18 cellular contexts compared by ENCODE assay signal in the genomic region with DNA sequence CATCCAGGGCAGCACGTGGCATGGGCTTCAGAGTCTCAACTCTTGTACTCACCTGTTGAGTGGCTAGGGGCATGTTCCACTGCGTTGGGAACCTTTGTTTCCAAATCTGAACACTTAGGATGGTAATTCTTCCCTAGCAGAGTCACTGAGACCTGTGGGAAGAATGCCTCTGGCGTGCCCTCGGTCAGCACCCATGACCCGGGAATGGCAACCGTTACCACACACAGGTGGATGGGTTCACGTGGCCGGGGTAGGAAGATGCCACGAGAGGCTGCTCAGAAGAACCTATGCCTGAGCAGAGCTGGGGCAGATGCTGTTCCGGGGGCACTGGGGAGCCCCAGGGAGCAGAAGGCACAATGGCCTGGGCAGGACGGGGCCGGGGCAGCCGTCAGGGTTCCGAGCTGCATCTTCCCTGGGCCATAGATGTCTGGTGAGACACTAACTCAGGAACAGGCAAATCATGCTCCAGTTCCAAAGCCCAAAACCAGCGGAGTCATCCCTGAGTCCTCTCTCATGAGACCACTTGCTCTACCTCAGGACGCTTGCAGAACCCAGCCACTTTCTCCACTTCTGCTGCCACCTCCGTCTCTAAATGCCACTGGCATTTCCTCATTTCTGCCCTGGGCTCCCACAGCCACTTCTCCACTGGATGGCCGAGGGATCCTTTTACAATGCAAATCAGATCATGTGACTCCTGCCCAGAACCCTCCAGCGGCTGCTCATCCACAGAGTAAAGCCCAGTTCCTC. TPM values are rescaled to one million over a fixed set of nuclear protein-coding genes. Genes with fewer than 3 reads are reported as not detected.
DNase-seq lines count a peak whose midpoint lies in the region; ATAC-seq and TF ChIP-seq lines count a peak whose summit lies in the region.
"Had no signal": no experiment of that assay in that cellular context is flagged by ENCODE, and none has a peak within 500 bp of the region (broad histone marks: within the 10 kb centered on the region; RNA-seq: fewer than 3 reads in every experiment).

No MANE protein-coding gene starts in this region.

- no peak for TF ChIP-seq POLR2A in sigmoid colon (IDR thresholded peaks at IDR 0.05)

- H3K79me1 ChIP-seq in mesendoderm (ENCODE audit: low read length): peaks cover 8% of the 10 kb centered on the region

- no peak overlapping the region for H2BK120ac ChIP-seq in mesendoderm (ENCODE audit: low read depth, low read length)

- DNase-seq in COLO668 (lab: John Stamatoyannopoulos, UW; ENCODE audit: unreplicated experiment) (peak; percentile 36), NCI-H2029 treated with DMSO at 0.1 percent for 48 hours (lab: John Stamatoyannopoulos, UW) (peak; percentile 35), mesendoderm (peak; percentile 72), sigmoid colon (no peak), sciatic nerve (ENCODE audit: low spot score) (no peak), inferior parietal cortex (ENCODE audit: extremely low spot score) (no peak), GM23248 (no peak)
- DNase-seq: activated CD8-positive, alpha-beta T cell treated with anti-CD3 and anti-CD28 coated beads, Interleukin-2, amount 10 ng/mL, durations not matched to agents 7 days and 5 days; CD8-positive, alpha-beta T cell; EL; NCI-H446; PC-3; stimulated activated CD4-positive, alpha-beta T cell treated with anti-CD3 and anti-CD28 coated beads, Interleukin-12 subunit alpha, Interleukin-12 subunit beta, amount 100 ng/mL, for 4 hours; stimulated activated naive CD8-positive, alpha-beta T cell treated with anti-CD3 and anti-CD28 coated beads, Interleukin-15, Interleukin-2, amounts not matched to agents 100 U/mL and 50 U/mL, for 24 hours; uterus had no signal

- WGBS in mesendoderm (ENCODE audit: extremely low coverage, insufficient coverage, low lambda C conversion rate): no CpG with 5 or more reads among the region's 19 CpGs
- 85 to 86% methylated on average over 19 of the region's 19 CpGs for WGBS in sigmoid colon, 2 donors
- WGBS in GM23248 (ENCODE audit: low coverage in 1 of 2, low lambda C conversion rate in 2 of 2, missing lambda C conversion rate in 2 of 2), 2 experiments: 80 to 84% methylated on average over 17 to 19 of the region's 19 CpGs

- H4K5ac ChIP-seq in mesendoderm (ENCODE audit: low read length): no peak overlapping the region

- peak overlapping the region; percentile 34 for H3K27ac ChIP-seq in cingulate gyrus (ENCODE audit: low read depth, low read length)
- no peak overlapping the region for H3K27ac ChIP-seq in mesendoderm (ENCODE audit: low read depth, low read length)
- no peak overlapping the region for H3K27ac ChIP-seq in sigmoid colon
- no peak overlapping the region for H3K27ac ChIP-seq in GM23248
- H3K27ac ChIP-seq: gastroesophageal sphincter, uterus had no signal

- no peak for TF ChIP-seq EP300 in sigmoid colon (IDR thresholded peaks at IDR 0.05)

- H3K9me2 ChIP-seq in GM23248 (ENCODE audit: insufficient read depth): no peaks in the 10 kb centered on the region

- H2AK5ac ChIP-seq in mesendoderm (ENCODE audit: low read length): no peak overlapping the region

- H2AFZ ChIP-seq in GM23248: no peak overlapping the region

- H3K9me3 ChIP-seq in sigmoid colon: no peaks in the 10 kb centered on the region
- H3K9me3 ChIP-seq in GM23248 (ENCODE audit: low read depth): no peaks in the 10 kb centered on the region
- H3K9me3 ChIP-seq: gastroesophageal sphincter, uterus had no signal

- no peak overlapping the region for H3K4me3 ChIP-seq in mesendoderm (ENCODE audit: low read length)
- H3K4me3 ChIP-seq in sigmoid colon: no peak overlapping the region
- H3K4me3 ChIP-seq in GM23248: no peak overlapping the region
- H3K4me3 ChIP-seq: gastroesophageal sphincter, uterus had no signal

- no peak for TF ChIP-seq CTCF in sigmoid colon (IDR thresholded peaks at IDR 0.05)

- H4K20me1 ChIP-seq in GM23248 (ENCODE audit: insufficient read depth): no peaks in the 10 kb centered on the region

- H3F3A ChIP-seq in GM23248 (ENCODE audit: insufficient read depth): no peaks in the 10 kb centered on the region

- intact Hi-C loops in sigmoid colon (cut with DNase I): no loop called here
- intact Hi-C loops in sciatic nerve (cut with DNase I): no loop called here

- no peak overlapping the region for H3K23ac ChIP-seq in mesendoderm (ENCODE audit: low read length)

- peak overlapping the region; percentile 78 for H3K56ac ChIP-seq in mesendoderm (ENCODE audit: low read length)

- no peak overlapping the region for H3K4ac ChIP-seq in mesendoderm (ENCODE audit: low read depth, low read length)

- no peak overlapping the region for H4K8ac ChIP-seq in mesendoderm (ENCODE audit: low read depth, low read length)

- H3K4me2 ChIP-seq in mesendoderm (ENCODE audit: low read length): no peak overlapping the region
- no peak overlapping the region for H3K4me2 ChIP-seq in GM23248 (ENCODE audit: unreplicated experiment)

- H2BK5ac ChIP-seq in mesendoderm (ENCODE audit: low read length): no peak overlapping the region

- no peaks in the 10 kb centered on the region for H3K27me3 ChIP-seq in mesendoderm (ENCODE audit: insufficient read depth, low read length, poor library complexity)
- no peaks in the 10 kb centered on the region for H3K27me3 ChIP-seq in sigmoid colon
- H3K27me3 ChIP-seq in GM23248 (replicated peaks; ENCODE audit: insufficient read depth): peaks cover 49% of the 10 kb centered on the region
- H3K27me3 ChIP-seq: gastroesophageal sphincter, uterus had no signal

- H3K79me2 ChIP-seq in mesendoderm (ENCODE audit: control insufficient read depth, insufficient read depth, low read length): peaks cover 2% of the 10 kb centered on the region
- no peaks in the 10 kb centered on the region for H3K79me2 ChIP-seq in GM23248 (ENCODE audit: insufficient read depth)

- no peak overlapping the region for H2BK15ac ChIP-seq in mesendoderm (replicated peaks; ENCODE audit: low read depth)

- H3K36me3 ChIP-seq in mesendoderm (ENCODE audit: control insufficient read depth, insufficient read depth, low read length) (no peaks in the 10 kb centered on the region), sigmoid colon (peaks cover 0 to 9% (median 0%) of the 10 kb centered on the region in 4 donors), GM23248 (ENCODE audit: low read depth) (no peaks in the 10 kb centered on the region)
- H3K36me3 ChIP-seq: uterus had no signal

- in situ Hi-C loops in GM23248 (cut with MboI): no loop called here

- H3K9ac ChIP-seq in mesendoderm (ENCODE audit: low read length) (no peak overlapping the region), GM23248 (no peak overlapping the region)

- no peak overlapping the region for H3K18ac ChIP-seq in mesendoderm (ENCODE audit: low read length)

- H3K4me1 ChIP-seq in mesendoderm (ENCODE audit: control insufficient read depth, low read depth, low read length): peaks cover 7% of the 10 kb centered on the region
- H3K4me1 ChIP-seq in sigmoid colon: peaks cover 0 to 30% (median 22%) of the 10 kb centered on the region in 4 donors
- no peaks in the 10 kb centered on the region for H3K4me1 ChIP-seq in GM23248 (ENCODE audit: insufficient read depth)
- H3K4me1 ChIP-seq: uterus had no signal

- no peak for ATAC-seq in sciatic nerve
- ATAC-seq: activated CD8-positive, alpha-beta T cell treated with anti-CD3 and anti-CD28 coated beads, Interleukin-2, amount 10 ng/mL, durations not matched to agents 7 days and 5 days; CD8-positive, alpha-beta T cell; gastroesophageal sphincter; HCT116; PC-3; stimulated activated naive CD8-positive, alpha-beta T cell treated with anti-CD3 and anti-CD28 coated beads, Interleukin-15, Interleukin-2, amounts not matched to agents 100 U/mL and 50 U/mL, for 24 hours had no signal

RNA-seq across cellular contexts. Expression of gene FAM124A, which starts 36.6 kb away (rescaled TPM):
- 10.9 TPM for polyA plus RNA-seq in mesendoderm (2013, experiment 1 of 2)
- 11.2 TPM for polyA plus RNA-seq in mesendoderm (2013, experiment 2 of 2)
- 10 to 100 TPM; 11.7 to 18.3 (median 16.3) TPM for total RNA-seq in sigmoid colon
- 1 to 10 TPM in 1 of 3 donors, under 1 TPM in 2; 0.23 to 2.4 (median 0.60) TPM for polyA plus RNA-seq in sigmoid colon
- 19.2 TPM for total RNA-seq in sciatic nerve
- total RNA-seq in GM23248 (2014; rRNA removed; shearing (Covaris generic)): not detected in 2 replicates
- 0.10 TPM in 1 of 2 replicates, not detected in the other for polyA plus RNA-seq in GM23248 (2016; fragmentation: Nextera tagmentation; extraction: Ambion mirVana)
- total RNA-seq: activated CD8-positive, alpha-beta T cell treated with anti-CD3 and anti-CD28 coated beads, Interleukin-2, amount 10 ng/mL, durations not matched to agents 7 days and 5 days had no signal

Comparison
In these comparisons a context has a peak if more than half of its experiments do, and no peak if none do; other contexts are left out.
1. DNase-seq: peak in COLO668 (single experiment), NCI-H2029 treated with DMSO at 0.1 percent for 48 hours (single experiment) and mesendoderm (single experiment); none in sigmoid colon (single experiment), sciatic nerve (single experiment), inferior parietal cortex (single experiment) and GM23248 (single experiment).
2. RNA of gene FAM124A, which starts 36.6 kb away (total RNA-seq): 19.2 TPM in sciatic nerve (single experiment) and 11.7 to 18.3 TPM in sigmoid colon; not detected in GM23248; every median in the first group is over 10 times any median in the second.